ENCODE assay signal across 8 cellular contexts in genomic region chr6:112231609-112232060, GRCh38. TPM values are rescaled to one million over a fixed set of nuclear protein-coding genes. Genes with fewer than 3 reads are reported as not detected.
DNase-seq lines count a peak whose midpoint lies in the region; ATAC-seq and TF ChIP-seq lines count a peak whose summit lies in the region.

No MANE protein-coding gene starts in this region.

- no peak for TF ChIP-seq POLR2A in tibial nerve (IDR thresholded peaks at IDR 0.05)

- peaks cover 0 to 88% (median 38%) of the 10 kb centered on the region in 4 donors for H3K4me1 ChIP-seq in tibial nerve

- H3K27me3 ChIP-seq in tibial nerve = no peaks in the 10 kb centered on the region

- ATAC-seq in HG03045 (IDR thresholded peaks at IDR 0.05; ENCODE audit: unreplicated experiment) (no peak), HG03378 (IDR thresholded peaks at IDR 0.05; ENCODE audit: unreplicated experiment) (no peak)

- no peak for TF ChIP-seq CTCF in tibial nerve (IDR thresholded peaks at IDR 0.05)

- no peak overlapping the region for H3K4me3 ChIP-seq in tibial nerve

- no peak for TF ChIP-seq EP300 in tibial nerve (IDR thresholded peaks at IDR 0.05)

- no peaks in the 10 kb centered on the region for H3K9me3 ChIP-seq in tibial nerve

- 11 to 15% methylated on average over 2 of the region's 2 CpGs for WGBS in tibial nerve, 2 donors

- peak overlapping the region in 3 of 4 donors; percentile 25 to 84 (median 81) for H3K27ac ChIP-seq in tibial nerve

- DNase-seq in NCI-H82 (lab: John Stamatoyannopoulos, UW) (peak; percentile 23), NCI-H82 treated with DMSO at 0.1 percent for 48 hours (lab: John Stamatoyannopoulos, UW; ENCODE audit: unreplicated experiment) (no peak), RPMI7951 (ENCODE audit: low read depth) (peak; percentile 65), iris pigment epithelial cell (ENCODE audit: low read depth) (peak; percentile 58), tibial nerve (ENCODE audit: low spot score in 2 of 2) (no peak)
- DNase-seq in stimulated activated naive CD4-positive, alpha-beta T cell treated with Interleukin-2 at 50 U/mL for 16 hours (lab: John Stamatoyannopoulos, UW) = no peak

- H3K36me3 ChIP-seq in tibial nerve = no peaks in the 10 kb centered on the region

RNA-seq across cellular contexts. Expression of gene LAMA4, which starts 22.7 kb away (rescaled TPM):
- 7.6 and 7.7 TPM in 2 replicates for total RNA-seq in RPMI7951 (2014; rRNA removed; shearing (Covaris generic))
- 100 to 1,000 TPM; 229 to 524 (median 468) TPM for total RNA-seq in tibial nerve

Comparison
In these comparisons a context has a peak if more than half of its experiments do, and no peak if none do; other contexts are left out.
1. DNase-seq: peak in NCI-H82 (single experiment), RPMI7951 (single experiment) and iris pigment epithelial cell (single experiment); none in NCI-H82 treated with DMSO at 0.1 percent for 48 hours (single experiment), tibial nerve (0 of 2) and stimulated activated naive CD4-positive, alpha-beta T cell treated with Interleukin-2 at 50 U/mL for 16 hours (single experiment).
2. RNA of gene LAMA4, which starts 22.7 kb away (total RNA-seq): 229 to 524 TPM in tibial nerve; 7.6 to 7.7 TPM in RPMI7951; every median in the first group is over 10 times any median in the second.